Comparison of ENCODE assay signal across 17 cellular contexts in genomic region chr5:62296998-62297397, GRCh38. TPM values are rescaled to one million over a fixed set of nuclear protein-coding genes. Genes with fewer than 3 reads are reported as not detected.
DNase-seq lines count a peak whose midpoint lies in the region; ATAC-seq and TF ChIP-seq lines count a peak whose summit lies in the region.
"Had no signal": no experiment of that assay in that cellular context is flagged by ENCODE, and none has a peak within 500 bp of the region (broad histone marks: within the 10 kb centered on the region; RNA-seq: fewer than 3 reads in every experiment).

No MANE protein-coding gene starts in this region.

- H3K4me3 ChIP-seq in astrocyte of the spinal cord (ENCODE audit: low read depth, low read length) (no peak overlapping the region), tibial artery (no peak overlapping the region)
- H3K4me3 ChIP-seq: ovary, Peyer's patch, SK-N-MC, upper lobe of right lung had no signal

- in situ Hi-C loops in astrocyte of the spinal cord (cut with HindIII; ENCODE audit: low sequenced_read_pairs) = no loop called here

- H3K9me3 ChIP-seq in tibial artery = no peaks in the 10 kb centered on the region
- H3K9me3 ChIP-seq: ovary, Peyer's patch, upper lobe of right lung had no signal

- no peaks in the 10 kb centered on the region for H3K4me1 Mint-ChIP-seq in chondrocyte (ENCODE audit: low read depth)

- peak; percentile 64 for ATAC-seq in activated naive CD4-positive, alpha-beta T cell treated with anti-CD3 and anti-CD28 coated beads, Interleukin-2, amount 50 U/mL, for 72 hours
- ATAC-seq: sciatic nerve, upper lobe of right lung had no signal

- H3K36me3 ChIP-seq in tibial artery = no peaks in the 10 kb centered on the region
- H3K36me3 ChIP-seq: ovary, Peyer's patch, upper lobe of right lung had no signal

- H3K4me1 ChIP-seq in tibial artery = no peaks in the 10 kb centered on the region
- H3K4me1 ChIP-seq: Peyer's patch, upper lobe of right lung had no signal

- no peak for DNase-seq in activated naive CD4-positive, alpha-beta T cell treated with anti-CD3 and anti-CD28 coated beads, Interleukin-2, amount 50 U/mL, for 72 hours (ENCODE audit: low spot score in 2 of 2)
- DNase-seq in activated naive CD4-positive, alpha-beta T cell treated with anti-CD3 and anti-CD28 coated beads, Interleukin-2, amount 50 U/mL, for 16 hours = no peak
- DNase-seq in RPMI8226 (peak; percentile 7), astrocyte of the spinal cord (ENCODE audit: low read depth, low spot score) (peak; percentile 28), inferior parietal cortex (ENCODE audit: extremely low spot score) (no peak), chondrocyte (ENCODE audit: low spot score) (no peak), tibial artery (no peak), NCI-H1092 (lab: John Stamatoyannopoulos, UW) (no peak)
- DNase-seq: aorta, head of caudate nucleus, NCI-H146, NCI-H2227 treated with DMSO at 0.1 percent for 48 hours, ovary, Peyer's patch, upper lobe of right lung had no signal

- TF ChIP-seq CTCF in astrocyte of the spinal cord (IDR thresholded peaks at IDR 0.05; ENCODE audit: low read depth, low read length) = no peak
- no peak for TF ChIP-seq CTCF in chondrocyte (IDR thresholded peaks at IDR 0.05)
- no peak for TF ChIP-seq CTCF in tibial artery (IDR thresholded peaks at IDR 0.05)

- peaks cover 3 to 13% of the 10 kb centered on the region in 2 donors for H3K9me3 Mint-ChIP-seq in activated naive CD4-positive, alpha-beta T cell treated with anti-CD3 and anti-CD28 coated beads, Interleukin-2, amount 50 U/mL, for 72 hours
- H3K9me3 Mint-ChIP-seq in chondrocyte (ENCODE audit: low read depth) = peaks cover 5% of the 10 kb centered on the region

- no peak overlapping the region for H3K27ac Mint-ChIP-seq in activated naive CD4-positive, alpha-beta T cell treated with anti-CD3 and anti-CD28 coated beads, Interleukin-2, amount 50 U/mL, for 72 hours
- no peak overlapping the region for H3K27ac Mint-ChIP-seq in chondrocyte (ENCODE audit: unreplicated experiment)

- H3K27me3 Mint-ChIP-seq in chondrocyte (ENCODE audit: low read depth) = peaks cover 15% of the 10 kb centered on the region

- intact Hi-C loops in tibial artery (cut with DNase I; ENCODE audit: low total_unique reads) = no loop called here

- peaks cover 4 to 19% of the 10 kb centered on the region in 2 donors for H3K36me3 Mint-ChIP-seq in activated naive CD4-positive, alpha-beta T cell treated with anti-CD3 and anti-CD28 coated beads, Interleukin-2, amount 50 U/mL, for 72 hours
- H3K36me3 Mint-ChIP-seq in chondrocyte (ENCODE audit: low read depth) = peaks cover 3% of the 10 kb centered on the region

- no peaks in the 10 kb centered on the region for H3K27me3 ChIP-seq in tibial artery
- H3K27me3 ChIP-seq: ovary, Peyer's patch, upper lobe of right lung had no signal

- no peak overlapping the region for H3K27ac ChIP-seq in tibial artery
- H3K27ac ChIP-seq: ovary, Peyer's patch, SK-N-MC, upper lobe of right lung had no signal

- no peak overlapping the region for H3K4me3 Mint-ChIP-seq in chondrocyte (ENCODE audit: unreplicated experiment)

RNA-seq across cellular contexts. Expression of gene KIF2A, which starts 9.0 kb away (rescaled TPM):
- 100 to 1,000 TPM; 142 to 155 TPM for total RNA-seq in activated naive CD4-positive, alpha-beta T cell treated with anti-CD3 and anti-CD28 coated beads, Interleukin-2, amount 50 U/mL, for 72 hours
- total RNA-seq in chondrocyte = 34.5 to 37.7 TPM (median 37.3 TPM) in 3 replicates

Comparison
In these comparisons a context has a peak if more than half of its experiments do, and no peak if none do; other contexts are left out.
1. DNase-seq: peak in RPMI8226 (single experiment) and astrocyte of the spinal cord (single experiment); none in activated naive CD4-positive, alpha-beta T cell treated with anti-CD3 and anti-CD28 coated beads, Interleukin-2, amount 50 U/mL, for 72 hours (0 of 2), activated naive CD4-positive, alpha-beta T cell treated with anti-CD3 and anti-CD28 coated beads, Interleukin-2, amount 50 U/mL, for 16 hours (single experiment), inferior parietal cortex (single experiment), chondrocyte (single experiment), tibial artery (0 of 2) and NCI-H1092 (single experiment).